Comparison of ENCODE assay signal across 10 cellular contexts in the genomic region with DNA sequence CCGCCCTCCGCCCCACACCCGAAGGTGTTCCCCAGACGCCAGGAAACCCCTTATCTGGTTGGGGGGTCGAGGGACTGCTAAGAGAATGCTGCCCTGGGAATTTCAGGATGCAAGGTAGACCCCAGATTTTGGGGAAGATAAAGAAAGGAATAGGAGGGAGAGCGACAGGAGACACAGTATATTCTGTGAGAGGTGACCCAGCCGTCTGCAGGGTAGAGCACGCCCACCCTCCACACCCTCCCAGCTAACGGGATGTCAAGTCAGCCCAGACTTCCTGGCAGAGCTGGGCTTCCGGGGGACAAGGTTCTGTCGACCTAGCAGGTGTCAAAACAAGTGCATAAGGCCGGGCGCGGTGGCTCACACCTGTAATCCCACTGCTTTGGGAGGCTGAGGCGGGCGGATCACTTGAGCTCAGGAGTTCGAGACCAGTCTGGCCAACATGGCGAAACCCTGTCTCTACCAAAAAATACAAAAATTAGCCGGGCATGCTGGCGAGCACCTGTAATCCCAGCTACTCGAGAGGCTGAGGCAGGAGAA. TPM values are rescaled to one million over a fixed set of nuclear protein-coding genes. Genes with fewer than 3 reads are reported as not detected.
A peak's percentile ranks its signal among the peaks of the same experiment; 100 is the strongest.
DNase-seq lines count a peak whose midpoint lies in the region; FAIRE-seq and TF ChIP-seq lines count a peak whose summit lies in the region.
"Had no signal": no experiment of that assay in that cellular context is flagged by ENCODE, and none has a peak within 500 bp of the region (broad histone marks: within the 10 kb centered on the region; RNA-seq: fewer than 3 reads in every experiment).

No MANE protein-coding gene starts in this region.

- peak overlapping the region in 4 of 7 donors; percentile 26 to 52 (median 34) for H3K4me3 Mint-ChIP-seq in CD8-positive, alpha-beta memory T cell
- H3K4me3 Mint-ChIP-seq in dendritic cell treated with granulocyte-macrophage colony-stimulating factor and Interleukin-4, amounts not matched to agents 40 ng/mL and 50 ng/mL, for 4 days, result peak overlapping the region; percentile 46

- peak overlapping the region; percentile 76 for H3K4me2 ChIP-seq in neural cell (ENCODE audit: low read length)

- H3K4me1 ChIP-seq in CD8-positive, alpha-beta memory T cell (ENCODE audit: insufficient read depth, low read length), result peaks cover 22% of the 10 kb centered on the region
- H3K4me1 ChIP-seq in HUES48 (ENCODE audit: control insufficient read depth, insufficient read depth, low read length), result peaks cover 10% of the 10 kb centered on the region; the same call in 1 of the 2 replicates

- H3K79me2 ChIP-seq in neural cell (replicated peaks; ENCODE audit: insufficient read depth, low read length), result peaks cover 13% of the 10 kb centered on the region

- no peaks in the 10 kb centered on the region for H4K20me1 ChIP-seq in neural cell (ENCODE audit: insufficient read depth)

- no peak overlapping the region for H3K27ac Mint-ChIP-seq in CD8-positive, alpha-beta memory T cell
- no peak overlapping the region for H3K27ac Mint-ChIP-seq in dendritic cell treated with granulocyte-macrophage colony-stimulating factor and Interleukin-4, amounts not matched to agents 40 ng/mL and 50 ng/mL, for 4 days

- peak overlapping the region; percentile 26 for H3K4me3 ChIP-seq in CD8-positive, alpha-beta memory T cell (ENCODE audit: low read length)
- H3K4me3 ChIP-seq in HUES48 (ENCODE audit: low read depth, low read length) (peak overlapping the region; percentile 90), neural cell (ENCODE audit: low read length) (peak overlapping the region; percentile 92)

- H3K9me3 Mint-ChIP-seq in CD8-positive, alpha-beta memory T cell, result peaks cover 0 to 2% (median 0%) of the 10 kb centered on the region in 5 donors
- no peaks in the 10 kb centered on the region for H3K9me3 Mint-ChIP-seq in dendritic cell treated with granulocyte-macrophage colony-stimulating factor and Interleukin-4, amounts not matched to agents 40 ng/mL and 50 ng/mL, for 4 days

- peaks cover 19 to 35% (median 20%) of the 10 kb centered on the region in 3 donors for H3K4me1 Mint-ChIP-seq in CD8-positive, alpha-beta memory T cell
- peaks cover 37% of the 10 kb centered on the region for H3K4me1 Mint-ChIP-seq in dendritic cell treated with granulocyte-macrophage colony-stimulating factor and Interleukin-4, amounts not matched to agents 40 ng/mL and 50 ng/mL, for 4 days (ENCODE audit: low read depth)

- no peak for FAIRE-seq in GM12892 (lab: Jason Lieb, UNC)
- no peak for FAIRE-seq in D721Med (lab: Jason Lieb, UNC)

- H3K36me3 Mint-ChIP-seq in CD8-positive, alpha-beta memory T cell, result no peaks in the 10 kb centered on the region
- H3K36me3 Mint-ChIP-seq in dendritic cell treated with granulocyte-macrophage colony-stimulating factor and Interleukin-4, amounts not matched to agents 40 ng/mL and 50 ng/mL, for 4 days (ENCODE audit: low read depth), result no peaks in the 10 kb centered on the region

- POLR2A ChIA-PET in CD8-positive, alpha-beta memory T cell (lab: Charles Lee), result no interaction called here

- no peaks in the 10 kb centered on the region for H3K36me3 ChIP-seq in CD8-positive, alpha-beta memory T cell (ENCODE audit: insufficient read depth, low read length)
- H3K36me3 ChIP-seq in HUES48 (ENCODE audit: control insufficient read depth, insufficient read depth, low read length) (no peaks in the 10 kb centered on the region), neural cell (ENCODE audit: insufficient read depth, low read length) (no peaks in the 10 kb centered on the region)

- TF ChIP-seq RAD21 in neural cell (conservative IDR thresholded peaks at IDR 0.05), result no peak

- TF ChIP-seq POLR2A in GM12892 (IDR thresholded peaks at IDR 0.05; ENCODE audit: low read depth, low read length), result no peak

- TF ChIP-seq CTCF in neural cell (IDR thresholded peaks at IDR 0.05; ENCODE audit: poor library complexity, severe bottlenecking) (no peak), D721Med (IDR thresholded peaks at IDR 0.05; ENCODE audit: insufficient read depth, missing control alignments) (no peak)

- TF ChIP-seq EP300 in neural cell (conservative IDR thresholded peaks at IDR 0.05; ENCODE audit: poor library complexity, severe bottlenecking), result no peak

- CTCF ChIA-PET in CD8-positive, alpha-beta memory T cell (lab: Charles Lee), result interaction anchor here (0.7 to 1.0 kb wide), 2 partner anchors 12 to 21 kb away, joined by 3 read pairs; no protein-coding TSS in a partner anchor

- intact Hi-C loops in dendritic cell treated with granulocyte-macrophage colony-stimulating factor and Interleukin-4, amounts not matched to agents 40 ng/mL and 50 ng/mL, for 4 days (cut with micrococcal nuclease), result no loop called here

- H3K9me2 ChIP-seq in neural cell (ENCODE audit: insufficient read depth, low read length), result no peaks in the 10 kb centered on the region

- no peak for DNase-seq in CD8-positive, alpha-beta memory T cell
- DNase-seq in GM12892 (ENCODE audit: insufficient read length) (no peak), COLO668 (lab: John Stamatoyannopoulos, UW; ENCODE audit: unreplicated experiment) (no peak), D721Med (ENCODE audit: insufficient read length, low spot score) (no peak)
- DNase-seq: activated CD4-positive, alpha-beta T cell treated with anti-CD3 and anti-CD28 coated beads for 4 hours; GF-D8 had no signal

- H3K9ac ChIP-seq in HUES48 (ENCODE audit: low read depth, low read length) (no peak overlapping the region), neural cell (ENCODE audit: low read length) (peak overlapping the region; percentile 98)

- peaks cover 24% of the 10 kb centered on the region for H3K27me3 ChIP-seq in CD8-positive, alpha-beta memory T cell (ENCODE audit: insufficient read depth, low read length, poor library complexity, severe bottlenecking)
- H3K27me3 ChIP-seq in HUES48 (ENCODE audit: control insufficient read depth, insufficient read depth, low read length) (peaks cover 9% of the 10 kb centered on the region), neural cell (ENCODE audit: insufficient read depth, low read depth, low read length) (no peaks in the 10 kb centered on the region)

- H3F3A ChIP-seq in neural cell (ENCODE audit: insufficient read depth, low read length, poor library complexity, severe bottlenecking), result peaks cover 6% of the 10 kb centered on the region

- H3K27ac ChIP-seq in CD8-positive, alpha-beta memory T cell (ENCODE audit: low read depth, low read length), result no peak overlapping the region
- no peak overlapping the region for H3K27ac ChIP-seq in HUES48 (ENCODE audit: low read depth, low read length)
- peak overlapping the region; percentile 86 for H3K27ac ChIP-seq in neural cell (ENCODE audit: low read length)

- peaks cover 19 to 29% of the 10 kb centered on the region in 2 donors for H3K27me3 Mint-ChIP-seq in CD8-positive, alpha-beta memory T cell
- peaks cover 58% of the 10 kb centered on the region for H3K27me3 Mint-ChIP-seq in dendritic cell treated with granulocyte-macrophage colony-stimulating factor and Interleukin-4, amounts not matched to agents 40 ng/mL and 50 ng/mL, for 4 days

- no peaks in the 10 kb centered on the region for H3K9me3 ChIP-seq in CD8-positive, alpha-beta memory T cell (ENCODE audit: low read length)
- no peaks in the 10 kb centered on the region for H3K9me3 ChIP-seq in HUES48 (ENCODE audit: control insufficient read depth, insufficient read depth, low read length)
- H3K9me3 ChIP-seq in neural cell (ENCODE audit: low read length), result no peaks in the 10 kb centered on the region

- peak overlapping the region; percentile 75 for H2AFZ ChIP-seq in neural cell (ENCODE audit: low read depth, low read length)

RNA-seq across cellular contexts. Expression of a gene that starts 0.7 kb away (rescaled TPM):
- total RNA-seq in CD8-positive, alpha-beta memory T cell, result not detected
- polyA plus RNA-seq in CD8-positive, alpha-beta memory T cell, result not detected
- 2.5 and 2.7 TPM in 2 replicates for polyA plus RNA-seq in neural cell
- polyA minus RNA-seq in neural cell, result 5.4 and 6.6 TPM in 2 replicates
- polyA plus RNA-seq in GM12892 (2012; ENCODE audit: missing spikeins), result not detected

RNA-seq across cellular contexts. Expression of a gene that starts 13.4 kb away (rescaled TPM):
- total RNA-seq in CD8-positive, alpha-beta memory T cell, result not detected
- polyA plus RNA-seq in CD8-positive, alpha-beta memory T cell, result not detected
- polyA plus RNA-seq in neural cell, result not detected in 2 replicates
- not detected in 2 replicates for polyA minus RNA-seq in neural cell
- not detected for polyA plus RNA-seq in GM12892 (2012; ENCODE audit: missing spikeins)
- total RNA-seq: mononuclear cell had no signal

RNA-seq across cellular contexts. Expression of a gene that starts 28.8 kb away (rescaled TPM):
- 10 to 100 TPM; 35.9 to 38.3 TPM for total RNA-seq in CD8-positive, alpha-beta memory T cell
- polyA plus RNA-seq in CD8-positive, alpha-beta memory T cell, result 2.0 TPM
- polyA plus RNA-seq in neural cell, result 9.2 and 13.4 TPM in 2 replicates
- 9.7 and 10.3 TPM in 2 replicates for polyA minus RNA-seq in neural cell
- 10.2 TPM for polyA plus RNA-seq in GM12892 (2012; ENCODE audit: missing spikeins)

RNA-seq across cellular contexts. Expression of a gene that starts 39.7 kb away (rescaled TPM):
- 1 to 10 TPM; 7.7 to 8.6 TPM for total RNA-seq in CD8-positive, alpha-beta memory T cell
- 1.3 TPM for polyA plus RNA-seq in CD8-positive, alpha-beta memory T cell
- not detected in 2 replicates for polyA plus RNA-seq in neural cell
- not detected in 2 replicates for polyA minus RNA-seq in neural cell
- polyA plus RNA-seq in GM12892 (2012; ENCODE audit: missing spikeins), result not detected

RNA-seq across cellular contexts. Expression of a gene that starts 44.9 kb away (rescaled TPM):
- 1 to 10 TPM; 6.7 to 7.4 TPM for total RNA-seq in CD8-positive, alpha-beta memory T cell
- polyA plus RNA-seq in CD8-positive, alpha-beta memory T cell, result 2.9 TPM
- 50.6 and 65.1 TPM in 2 replicates for polyA plus RNA-seq in neural cell
- 57.8 and 70.4 TPM in 2 replicates for polyA minus RNA-seq in neural cell
- 7.0 TPM for polyA plus RNA-seq in GM12892 (2012; ENCODE audit: missing spikeins)

Comparison
In these comparisons a context has a peak if more than half of its experiments do, and no peak if none do; other contexts are left out.
1. H3K4me3 ChIP-seq: peak in every context shown above with its lines; median percentile 92 in neural cell; 90 in HUES48; 26 in CD8-positive, alpha-beta memory T cell.